Comparison of ENCODE assay signal across 12 cellular contexts in the genomic region with DNA sequence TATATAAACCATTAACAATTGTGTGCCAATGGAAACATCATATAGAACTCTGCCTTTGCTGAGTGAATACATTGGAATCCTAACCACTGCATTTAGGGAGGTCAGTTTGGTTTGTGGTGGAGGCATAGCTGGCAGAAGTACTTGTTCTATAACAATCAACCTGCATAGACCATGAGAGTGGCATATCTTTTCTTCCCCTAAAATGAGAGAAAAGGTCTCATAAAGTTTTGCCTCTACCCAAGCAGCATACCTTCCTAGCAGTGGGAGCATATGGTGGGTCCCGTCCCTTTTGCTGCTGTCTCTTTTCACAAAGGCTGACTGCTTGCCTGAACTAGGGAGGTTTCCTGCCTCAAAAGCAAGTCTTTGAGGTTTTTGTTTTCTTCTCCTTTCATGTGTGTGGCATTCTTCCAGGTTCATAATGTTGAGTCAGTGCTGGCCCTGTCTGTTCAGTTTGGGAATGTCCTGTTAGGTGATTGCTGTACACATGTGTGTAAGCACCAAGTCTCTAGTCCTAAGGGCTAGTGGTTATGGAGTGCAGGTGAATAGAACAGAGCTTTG.
A peak's percentile ranks its signal among the peaks of the same experiment; 100 is the strongest.
DNase-seq lines count a peak whose midpoint lies in the region; ATAC-seq lines count a peak whose summit lies in the region.
"Had no signal": no experiment of that assay in that cellular context is flagged by ENCODE, and none has a peak within 500 bp of the region (broad histone marks: within the 10 kb centered on the region; RNA-seq: fewer than 3 reads in every experiment).

No MANE protein-coding gene starts in this region.

- peak overlapping the region; percentile 24 for H3K27ac Mint-ChIP-seq in activated CD8-positive, alpha-beta memory T cell treated with anti-CD3 and anti-CD28 coated beads, Interleukin-2, amount 10 ng/mL, durations not matched to agents 7 days and 5 days
- peak overlapping the region in 1 of 2 donors; percentile 3 for H3K27ac Mint-ChIP-seq in effector memory CD8-positive, alpha-beta T cell
- H3K27ac Mint-ChIP-seq: WTC11 had no signal

- H3K36me3 Mint-ChIP-seq in activated CD8-positive, alpha-beta memory T cell treated with anti-CD3 and anti-CD28 coated beads, Interleukin-2, amount 10 ng/mL, durations not matched to agents 7 days and 5 days: peaks cover 39% of the 10 kb centered on the region
- H3K36me3 Mint-ChIP-seq in effector memory CD8-positive, alpha-beta T cell (ENCODE audit: insufficient read depth): peaks cover 56% of the 10 kb centered on the region
- H3K36me3 Mint-ChIP-seq: WTC11 had no signal

- no peak for DNase-seq in activated CD8-positive, alpha-beta memory T cell treated with anti-CD3 and anti-CD28 coated beads, Interleukin-2, amount 10 ng/mL, durations not matched to agents 7 days and 5 days
- DNase-seq in activated CD8-positive, alpha-beta memory T cell treated with anti-CD3 and anti-CD28 coated beads for 24 hours: no peak
- peak; percentile 95 for DNase-seq in RPMI7951 (ENCODE audit: low read depth)
- no peak for DNase-seq in effector memory CD8-positive, alpha-beta T cell
- peak; percentile 80 for DNase-seq in skeletal muscle cell (ENCODE audit: low read depth)
- no peak for DNase-seq in NCI-H146 treated with DMSO at 0.1 percent for 48 hours (lab: John Stamatoyannopoulos, UW; ENCODE audit: unreplicated experiment)
- DNase-seq in HT-29 (ENCODE audit: low spot score): no peak
- DNase-seq: NCI-H82 had no signal

- H3K9me3 Mint-ChIP-seq in activated CD8-positive, alpha-beta memory T cell treated with anti-CD3 and anti-CD28 coated beads, Interleukin-2, amount 10 ng/mL, durations not matched to agents 7 days and 5 days (ENCODE audit: low read depth): no peaks in the 10 kb centered on the region
- no peaks in the 10 kb centered on the region for H3K9me3 Mint-ChIP-seq in effector memory CD8-positive, alpha-beta T cell
- H3K9me3 Mint-ChIP-seq: WTC11 had no signal

- no peak overlapping the region for H3K4me3 ChIP-seq in skeletal muscle cell (ENCODE audit: low read depth, low read length)
- H3K4me3 ChIP-seq: hepatocyte, vagina had no signal

- no peak for ATAC-seq in activated CD8-positive, alpha-beta memory T cell treated with anti-CD3 and anti-CD28 coated beads, Interleukin-2, amount 10 ng/mL, durations not matched to agents 7 days and 5 days
- ATAC-seq in effector memory CD8-positive, alpha-beta T cell (replicated peaks): peak; percentile 3
- no peak for ATAC-seq in HG02571 (IDR thresholded peaks at IDR 0.05; ENCODE audit: unreplicated experiment)
- ATAC-seq: WTC11 had no signal

- CTCF ChIA-PET in activated CD8-positive, alpha-beta memory T cell treated with anti-CD3 and anti-CD28 coated beads, Interleukin-2, amount 10 ng/mL, durations not matched to agents 7 days and 5 days (lab: Charles Lee): no interaction called here

- H3K4me1 Mint-ChIP-seq in activated CD8-positive, alpha-beta memory T cell treated with anti-CD3 and anti-CD28 coated beads, Interleukin-2, amount 10 ng/mL, durations not matched to agents 7 days and 5 days: peaks cover 63% of the 10 kb centered on the region
- H3K4me1 Mint-ChIP-seq in effector memory CD8-positive, alpha-beta T cell (ENCODE audit: low read depth in 2 of 2): peaks cover 15 to 49% of the 10 kb centered on the region in 2 donors

- no peaks in the 10 kb centered on the region for H3K27me3 Mint-ChIP-seq in activated CD8-positive, alpha-beta memory T cell treated with anti-CD3 and anti-CD28 coated beads, Interleukin-2, amount 10 ng/mL, durations not matched to agents 7 days and 5 days
- H3K27me3 Mint-ChIP-seq in effector memory CD8-positive, alpha-beta T cell: no peaks in the 10 kb centered on the region

- no peak overlapping the region for H3K4me3 Mint-ChIP-seq in activated CD8-positive, alpha-beta memory T cell treated with anti-CD3 and anti-CD28 coated beads, Interleukin-2, amount 10 ng/mL, durations not matched to agents 7 days and 5 days
- peak overlapping the region in 1 of 2 donors; percentile 7 for H3K4me3 Mint-ChIP-seq in effector memory CD8-positive, alpha-beta T cell
- H3K4me3 Mint-ChIP-seq: WTC11 had no signal

Comparison
In these comparisons a context has a peak if more than half of its experiments do, and no peak if none do; other contexts are left out.
1. DNase-seq: peak in RPMI7951 (single experiment) and skeletal muscle cell (single experiment); none in activated CD8-positive, alpha-beta memory T cell treated with anti-CD3 and anti-CD28 coated beads, Interleukin-2, amount 10 ng/mL, durations not matched to agents 7 days and 5 days (single experiment), activated CD8-positive, alpha-beta memory T cell treated with anti-CD3 and anti-CD28 coated beads for 24 hours (single experiment), effector memory CD8-positive, alpha-beta T cell (0 of 3), NCI-H146 treated with DMSO at 0.1 percent for 48 hours (single experiment) and HT-29 (single experiment).